ENCODE assay signal across 18 cellular contexts in the genomic region with DNA sequence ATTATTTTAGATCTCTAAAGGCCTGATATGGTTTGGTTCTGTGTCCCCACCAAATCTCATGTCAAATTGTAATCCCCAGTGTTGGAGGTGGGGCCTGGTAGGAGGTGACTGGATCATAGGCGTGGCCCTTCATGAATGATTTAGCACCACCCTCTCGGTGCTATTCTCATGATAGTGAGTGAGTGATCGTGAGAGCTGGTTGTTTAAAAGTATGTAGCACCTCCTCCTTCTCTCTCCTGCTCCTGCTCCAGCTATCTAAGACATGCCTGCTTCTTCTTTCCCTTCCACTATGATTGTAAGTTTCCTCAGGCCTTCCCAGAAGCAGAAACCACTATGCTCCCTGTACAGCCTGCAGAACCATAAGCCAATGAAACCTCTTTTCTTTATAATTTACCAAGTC.
"Had no signal": no experiment of that assay in that cellular context is flagged by ENCODE, and none has a peak within 500 bp of the region (broad histone marks: within the 10 kb centered on the region; RNA-seq: fewer than 3 reads in every experiment).

No MANE protein-coding gene starts in this region.

- ATAC-seq: activated T-helper 17 cell treated with anti-CD3 and anti-CD28 coated beads, Interleukin-2, amount 50 U/mL, for 72 hours; left lobe of liver; natural killer cell; right lobe of liver; stimulated activated memory B cell treated with anti-CD40 and anti-IgM and Interleukin-4, amounts not matched to agents 10 μg/mL and 1 μg/mL and 100 μg/mL, for 72 hours; T-helper 17 cell had no signal

- H3K4me1 ChIP-seq: colonic mucosa, right lobe of liver, spleen, transverse colon had no signal

- FAIRE-seq: TTC549 had no signal

- H3K36me3 ChIP-seq: colonic mucosa, right lobe of liver, transverse colon had no signal

- H3K4me3 ChIP-seq: colonic mucosa, right lobe of liver, spleen, transverse colon had no signal

- H3K27ac ChIP-seq: colonic mucosa, right lobe of liver, spleen, transverse colon had no signal

- H3K27ac Mint-ChIP-seq: activated CD4-positive, alpha-beta T cell treated with anti-CD3 and anti-CD28 coated beads, Interleukin-2, amount 10 ng/mL, durations not matched to agents 7 days and 5 days; activated naive CD4-positive, alpha-beta T cell treated with anti-CD3 and anti-CD28 coated beads for 36 hours; activated T-helper 17 cell treated with anti-CD3 and anti-CD28 coated beads, Interleukin-2, amount 50 U/mL, for 72 hours; natural killer cell; progenitor cell of endocrine pancreas; stimulated activated memory B cell treated with anti-CD40 and anti-IgM and Interleukin-4, amounts not matched to agents 10 μg/mL and 1 μg/mL and 100 μg/mL, for 72 hours; T-helper 17 cell had no signal

- H3K4me3 Mint-ChIP-seq: activated CD4-positive, alpha-beta T cell treated with anti-CD3 and anti-CD28 coated beads, Interleukin-2, amount 10 ng/mL, durations not matched to agents 7 days and 5 days; activated naive CD4-positive, alpha-beta T cell treated with anti-CD3 and anti-CD28 coated beads for 36 hours; activated T-helper 17 cell treated with anti-CD3 and anti-CD28 coated beads, Interleukin-2, amount 50 U/mL, for 72 hours; natural killer cell; stimulated activated memory B cell treated with anti-CD40 and anti-IgM and Interleukin-4, amounts not matched to agents 10 μg/mL and 1 μg/mL and 100 μg/mL, for 72 hours; T-helper 17 cell had no signal

- DNase-seq: activated CD4-positive, alpha-beta T cell treated with anti-CD3 and anti-CD28 coated beads, Interleukin-2, amount 10 ng/mL, durations not matched to agents 7 days and 5 days; activated CD4-positive, CD25-positive, alpha-beta regulatory T cell; activated CD8-positive, alpha-beta memory T cell treated with anti-CD3 and anti-CD28 coated beads for 24 hours; activated naive CD4-positive, alpha-beta T cell treated with anti-CD3 and anti-CD28 coated beads for 36 hours; colonic mucosa; effector CD4-positive, alpha-beta T cell; mammary epithelial cell; natural killer cell; right lobe of liver; spleen; stimulated activated CD4-positive, alpha-beta T cell treated with anti-CD3 and anti-CD28 coated beads, Interleukin-1b, Interleukin-23, amount 100 ng/mL, for 48 hours; T-helper 17 cell; transverse colon had no signal

- H3K27me3 ChIP-seq: colonic mucosa, right lobe of liver, spleen, transverse colon had no signal

- H3K27me3 Mint-ChIP-seq: activated CD4-positive, alpha-beta T cell treated with anti-CD3 and anti-CD28 coated beads, Interleukin-2, amount 10 ng/mL, durations not matched to agents 7 days and 5 days; activated T-helper 17 cell treated with anti-CD3 and anti-CD28 coated beads, Interleukin-2, amount 50 U/mL, for 72 hours; stimulated activated memory B cell treated with anti-CD40 and anti-IgM and Interleukin-4, amounts not matched to agents 10 μg/mL and 1 μg/mL and 100 μg/mL, for 72 hours; T-helper 17 cell had no signal

- H3K9me3 Mint-ChIP-seq: activated CD4-positive, alpha-beta T cell treated with anti-CD3 and anti-CD28 coated beads, Interleukin-2, amount 10 ng/mL, durations not matched to agents 7 days and 5 days; activated naive CD4-positive, alpha-beta T cell treated with anti-CD3 and anti-CD28 coated beads for 36 hours; activated T-helper 17 cell treated with anti-CD3 and anti-CD28 coated beads, Interleukin-2, amount 50 U/mL, for 72 hours; natural killer cell; stimulated activated memory B cell treated with anti-CD40 and anti-IgM and Interleukin-4, amounts not matched to agents 10 μg/mL and 1 μg/mL and 100 μg/mL, for 72 hours had no signal

- H3K4me1 Mint-ChIP-seq: activated CD4-positive, alpha-beta T cell treated with anti-CD3 and anti-CD28 coated beads, Interleukin-2, amount 10 ng/mL, durations not matched to agents 7 days and 5 days; activated T-helper 17 cell treated with anti-CD3 and anti-CD28 coated beads, Interleukin-2, amount 50 U/mL, for 72 hours; stimulated activated memory B cell treated with anti-CD40 and anti-IgM and Interleukin-4, amounts not matched to agents 10 μg/mL and 1 μg/mL and 100 μg/mL, for 72 hours had no signal

- H3K36me3 Mint-ChIP-seq: natural killer cell had no signal

- H3K9me3 ChIP-seq: colonic mucosa, right lobe of liver, spleen, transverse colon had no signal
